10 cellular contexts compared by ENCODE assay signal in genomic region chr15:52653451-52653964, GRCh38. TPM values are rescaled to one million over a fixed set of nuclear protein-coding genes. Genes with fewer than 3 reads are reported as not detected.
DNase-seq lines count a peak whose midpoint lies in the region; ATAC-seq, FAIRE-seq and TF ChIP-seq lines count a peak whose summit lies in the region.
"Had no signal": no experiment of that assay in that cellular context is flagged by ENCODE, and none has a peak within 500 bp of the region (broad histone marks: within the 10 kb centered on the region; RNA-seq: fewer than 3 reads in every experiment).

No MANE protein-coding gene starts in this region.

- intact Hi-C loops in K562 (cut with micrococcal nuclease) (loop anchor here (10.0 kb wide), 1 partner anchor 61 kb away; no protein-coding TSS in a partner anchor), left lung (cut with DNase I) (no loop called here)
- intact Hi-C loops in naive thymus-derived CD4-positive, alpha-beta T cell (cut with micrococcal nuclease): loop anchor here in 1 of 2 donors (2.0 kb wide), 1 partner anchor 15 kb away; no protein-coding TSS in a partner anchor

- H3K36me3 Mint-ChIP-seq in activated CD8-positive, alpha-beta memory T cell treated with anti-CD3 and anti-CD28 coated beads, Interleukin-2, amount 10 ng/mL, durations not matched to agents 7 days and 5 days: peaks cover 31% of the 10 kb centered on the region
- peaks cover 32% of the 10 kb centered on the region for H3K36me3 Mint-ChIP-seq in activated CD4-positive, alpha-beta T cell treated with anti-CD3 and anti-CD28 coated beads, Interleukin-2, amount 10 ng/mL, durations not matched to agents 7 days and 5 days (ENCODE audit: low read depth)
- H3K36me3 Mint-ChIP-seq in naive thymus-derived CD4-positive, alpha-beta T cell: peaks cover 5 to 22% (median 15%) of the 10 kb centered on the region in 5 donors

- H3K27ac Mint-ChIP-seq in activated CD8-positive, alpha-beta memory T cell treated with anti-CD3 and anti-CD28 coated beads, Interleukin-2, amount 10 ng/mL, durations not matched to agents 7 days and 5 days: peak overlapping the region; percentile 6
- no peak overlapping the region for H3K27ac Mint-ChIP-seq in activated CD4-positive, alpha-beta T cell treated with anti-CD3 and anti-CD28 coated beads, Interleukin-2, amount 10 ng/mL, durations not matched to agents 7 days and 5 days
- peak overlapping the region in 3 of 9 donors; percentile 36 to 67 (median 63) for H3K27ac Mint-ChIP-seq in naive thymus-derived CD4-positive, alpha-beta T cell

- H3K36me3 ChIP-seq in K562 (ENCODE audit: control insufficient read depth, insufficient read depth, low read length) (no peaks in the 10 kb centered on the region), left lung (peaks cover 0 to 11% of the 10 kb centered on the region in 2 donors)
- peaks cover 0 to 35% (median 8%) of the 10 kb centered on the region in 3 experiments for H3K36me3 ChIP-seq in naive thymus-derived CD4-positive, alpha-beta T cell (ENCODE audit: control insufficient read depth in 2 of 3, insufficient read depth in 3 of 3, low read length in 3 of 3)

- no peaks in the 10 kb centered on the region for H3K9me3 Mint-ChIP-seq in activated CD8-positive, alpha-beta memory T cell treated with anti-CD3 and anti-CD28 coated beads, Interleukin-2, amount 10 ng/mL, durations not matched to agents 7 days and 5 days (ENCODE audit: low read depth)
- no peaks in the 10 kb centered on the region for H3K9me3 Mint-ChIP-seq in activated CD4-positive, alpha-beta T cell treated with anti-CD3 and anti-CD28 coated beads, Interleukin-2, amount 10 ng/mL, durations not matched to agents 7 days and 5 days
- H3K9me3 Mint-ChIP-seq in naive thymus-derived CD4-positive, alpha-beta T cell: no peaks in the 10 kb centered on the region
- H3K9me3 Mint-ChIP-seq: CD4-positive, CD25-positive, alpha-beta regulatory T cell had no signal

- no peak for FAIRE-seq in K562 (lab: Jason Lieb, UNC)
- no peak for FAIRE-seq in urothelium cell line (lab: Jason Lieb, UNC)

- TF ChIP-seq RAD21 in K562 (CRISPR knock-in tag; conservative IDR thresholded peaks at IDR 0.05 in 1 of 2, IDR thresholded peaks at IDR 0.05 in 1 of 2): no peak

- no peaks in the 10 kb centered on the region for H3K79me2 ChIP-seq in K562 (ENCODE audit: control insufficient read depth, insufficient read depth, low read length)

- H3K9me3 ChIP-seq in K562 (replicated peaks; ENCODE audit: control insufficient read depth, insufficient read depth, low read depth, low read length) (no peaks in the 10 kb centered on the region), left lung (no peaks in the 10 kb centered on the region)
- no peaks in the 10 kb centered on the region for H3K9me3 ChIP-seq in naive thymus-derived CD4-positive, alpha-beta T cell (ENCODE audit: control insufficient read depth in 2 of 3, low read length in 3 of 3)
- H3K9me3 ChIP-seq: neutrophil had no signal

- no peaks in the 10 kb centered on the region for H4K20me1 ChIP-seq in K562 (replicated peaks; ENCODE audit: control insufficient read depth, insufficient read depth, low read length)

- H3K27me3 ChIP-seq in K562 (ENCODE audit: control insufficient read depth in 2 of 2, insufficient read depth in 2 of 2, low read length in 2 of 2) (no peaks in the 10 kb centered on the region), left lung (no peaks in the 10 kb centered on the region)
- no peaks in the 10 kb centered on the region for H3K27me3 ChIP-seq in naive thymus-derived CD4-positive, alpha-beta T cell (ENCODE audit: control insufficient read depth in 2 of 2, insufficient read depth in 2 of 2, low read length in 2 of 2)
- H3K27me3 ChIP-seq: neutrophil had no signal

- no peak for ATAC-seq in activated CD8-positive, alpha-beta memory T cell treated with anti-CD3 and anti-CD28 coated beads, Interleukin-2, amount 10 ng/mL, durations not matched to agents 7 days and 5 days
- ATAC-seq in K562 (peak; percentile 10; the same call in 1 of the 3 replicates), left lung (peak; percentile 68)
- no peak for ATAC-seq in naive thymus-derived CD4-positive, alpha-beta T cell

- POLR2A ChIA-PET in K562 (lab: Yijun Ruan, JAX): interaction anchor here (0.7 to 2.8 kb wide), 2 partner anchors 9 to 25 kb away, joined by 5 to 8 read pairs; no protein-coding TSS in a partner anchor
- POLR2A ChIA-PET in activated CD4-positive, alpha-beta T cell treated with anti-CD3 and anti-CD28 coated beads, Interleukin-2, amount 10 ng/mL, durations not matched to agents 7 days and 5 days (lab: Charles Lee): no interaction called here
- POLR2A ChIA-PET in naive thymus-derived CD4-positive, alpha-beta T cell (lab: Charles Lee): no interaction called here

- 40% methylated on average over 4 of the region's 4 CpGs for WGBS in K562 (ENCODE audit: insufficient coverage, low coverage, missing lambda C conversion rate)

- H3K4me2 ChIP-seq in K562 (ENCODE audit: insufficient read depth, low read length): no peak overlapping the region

- DNase-seq in activated CD8-positive, alpha-beta memory T cell treated with anti-CD3 and anti-CD28 coated beads, Interleukin-2, amount 10 ng/mL, durations not matched to agents 7 days and 5 days: no peak
- no peak for DNase-seq in activated CD8-positive, alpha-beta memory T cell treated with anti-CD3 and anti-CD28 coated beads, Interleukin-2, amount 50 U/mL, for 48 hours
- DNase-seq in K562 (ENCODE audit: extremely low read depth in 1 of 4, low spot score in 3 of 4) (peak in 2 of 4 experiments; percentile 9 to 15), left lung (no peak), urothelium cell line (ENCODE audit: low spot score) (peak; percentile 35), NCI-H524 (lab: John Stamatoyannopoulos, UW) (no peak)
- DNase-seq in activated CD4-positive, alpha-beta T cell treated with anti-CD3 and anti-CD28 coated beads, Interleukin-2, amount 10 ng/mL, durations not matched to agents 7 days and 5 days: no peak
- DNase-seq in naive thymus-derived CD4-positive, alpha-beta T cell: no peak
- DNase-seq: CD4-positive, CD25-positive, alpha-beta regulatory T cell had no signal

- H2AFZ ChIP-seq in K562 (ENCODE audit: low read depth, low read length): peak overlapping the region; percentile 93

- H3K4me1 ChIP-seq in K562 (replicated peaks in 1 of 2; ENCODE audit: control insufficient read depth in 2 of 2, insufficient read depth in 2 of 2, low read length in 2 of 2) (peaks cover 0 to 15% of the 10 kb centered on the region in 2 experiments; a peak in 3 of 5 replicates), left lung (peaks cover 13 to 51% of the 10 kb centered on the region in 2 donors)
- H3K4me1 ChIP-seq in naive thymus-derived CD4-positive, alpha-beta T cell (ENCODE audit: control insufficient read depth in 2 of 2, insufficient read depth in 2 of 2, low read length in 2 of 2): no peaks in the 10 kb centered on the region

- in situ Hi-C loops in K562 (cut with MboI): no loop called here

- no peak for TF ChIP-seq POLR2A in K562 (conservative IDR thresholded peaks at IDR 0.05)

- CTCF ChIA-PET in activated CD8-positive, alpha-beta memory T cell treated with anti-CD3 and anti-CD28 coated beads, Interleukin-2, amount 10 ng/mL, durations not matched to agents 7 days and 5 days (lab: Charles Lee): interaction anchor here (1.2 kb wide), 1 partner anchor 8 kb away, joined by 3 read pairs; no protein-coding TSS in a partner anchor
- CTCF ChIA-PET in K562 (lab: Yijun Ruan, JAX; ENCODE audit: low intra/inter-chr PET ratio): no interaction called here
- CTCF ChIA-PET in activated CD4-positive, alpha-beta T cell treated with anti-CD3 and anti-CD28 coated beads, Interleukin-2, amount 10 ng/mL, durations not matched to agents 7 days and 5 days (lab: Charles Lee): interaction anchor here (0.9 kb wide), 1 partner anchor 24 kb away, joined by 3 read pairs; no protein-coding TSS in a partner anchor
- CTCF ChIA-PET in naive thymus-derived CD4-positive, alpha-beta T cell (lab: Charles Lee): no interaction called here

- TF ChIP-seq CTCF in K562 (IDR thresholded peaks at IDR 0.05 in 2 of 3, conservative IDR thresholded peaks at IDR 0.05 in 1 of 3; ENCODE audit: insufficient read depth in 2 of 3, low read depth in 1 of 3, low read length in 3 of 3): no peak
- TF ChIP-seq CTCF in left lung (IDR thresholded peaks at IDR 0.05): no peak

- H3K4me3 ChIP-seq in K562: no peak overlapping the region
- no peak overlapping the region for H3K4me3 ChIP-seq in left lung
- no peak overlapping the region for H3K4me3 ChIP-seq in naive thymus-derived CD4-positive, alpha-beta T cell (ENCODE audit: low read length)

- no TSS peak for BruUV-seq in K562 (replicated peaks; lab: Mats Ljungman, UMichigan)

- H3K4me1 Mint-ChIP-seq in activated CD8-positive, alpha-beta memory T cell treated with anti-CD3 and anti-CD28 coated beads, Interleukin-2, amount 10 ng/mL, durations not matched to agents 7 days and 5 days: peaks cover 12% of the 10 kb centered on the region
- H3K4me1 Mint-ChIP-seq in activated CD4-positive, alpha-beta T cell treated with anti-CD3 and anti-CD28 coated beads, Interleukin-2, amount 10 ng/mL, durations not matched to agents 7 days and 5 days: peaks cover 14% of the 10 kb centered on the region
- peaks cover 10 to 46% (median 19%) of the 10 kb centered on the region in 7 donors for H3K4me1 Mint-ChIP-seq in naive thymus-derived CD4-positive, alpha-beta T cell

- H3K27ac ChIP-seq in K562 (ENCODE audit: extremely low read depth, low read depth, low read length) (peak overlapping the region; percentile 35; the same call in 1 of the 3 replicates), left lung (peak overlapping the region; percentile 53 to 85)
- H3K27ac ChIP-seq in naive thymus-derived CD4-positive, alpha-beta T cell (ENCODE audit: low read depth, low read length): no peak overlapping the region
- H3K27ac ChIP-seq: neutrophil had no signal

- H3K9ac ChIP-seq in K562 (ENCODE audit: insufficient read depth in 1 of 2, low read depth in 2 of 2, low read length in 2 of 2): no peak overlapping the region; a peak in 1 of 4 replicates

- H3K4me3 Mint-ChIP-seq in activated CD8-positive, alpha-beta memory T cell treated with anti-CD3 and anti-CD28 coated beads, Interleukin-2, amount 10 ng/mL, durations not matched to agents 7 days and 5 days: no peak overlapping the region
- H3K4me3 Mint-ChIP-seq in activated CD4-positive, alpha-beta T cell treated with anti-CD3 and anti-CD28 coated beads, Interleukin-2, amount 10 ng/mL, durations not matched to agents 7 days and 5 days: no peak overlapping the region
- no peak overlapping the region for H3K4me3 Mint-ChIP-seq in naive thymus-derived CD4-positive, alpha-beta T cell
- H3K4me3 Mint-ChIP-seq: CD4-positive, CD25-positive, alpha-beta regulatory T cell had no signal

- no peak for TF ChIP-seq EP300 in K562 (IDR thresholded peaks at IDR 0.05; ENCODE audit: low read length)

- no peaks in the 10 kb centered on the region for H3K27me3 Mint-ChIP-seq in activated CD8-positive, alpha-beta memory T cell treated with anti-CD3 and anti-CD28 coated beads, Interleukin-2, amount 10 ng/mL, durations not matched to agents 7 days and 5 days
- no peaks in the 10 kb centered on the region for H3K27me3 Mint-ChIP-seq in activated CD4-positive, alpha-beta T cell treated with anti-CD3 and anti-CD28 coated beads, Interleukin-2, amount 10 ng/mL, durations not matched to agents 7 days and 5 days
- H3K27me3 Mint-ChIP-seq in naive thymus-derived CD4-positive, alpha-beta T cell: no peaks in the 10 kb centered on the region
- H3K27me3 Mint-ChIP-seq: CD4-positive, CD25-positive, alpha-beta regulatory T cell had no signal

- H3K9me1 ChIP-seq in K562 (ENCODE audit: control insufficient read depth, insufficient read depth, low read length): no peaks in the 10 kb centered on the region

RNA-seq across cellular contexts. Expression of gene ATOSA, which starts 25.7 kb away (rescaled TPM):
- total RNA-seq in activated CD8-positive, alpha-beta memory T cell treated with anti-CD3 and anti-CD28 coated beads, Interleukin-2, amount 10 ng/mL, durations not matched to agents 7 days and 5 days: 10 to 100 TPM; 26.0 to 40.5 TPM
- total RNA-seq in K562 (2011; cell fraction: chromatin; rRNA removed; ENCODE audit: low replicate concordance): 7.7 and 29.7 TPM in 2 replicates
- total RNA-seq in K562 (2011; cell fraction: nucleolus; rRNA removed): 3.7 and 5.1 TPM in 2 replicates
- 17.5 and 28.7 TPM in 2 replicates for total RNA-seq in K562 (2011; cell fraction: nucleoplasm; rRNA removed)
- total RNA-seq in K562 (2014; rRNA removed) (3.9 and 5.2 TPM in 2 replicates), K562 (2014; rRNA removed; fragmentation: Illumina TruSeq; extraction: Trizol) (3.7 and 3.8 TPM in 2 replicates), K562 (2015; rRNA removed; fragmentation: Illumina TruSeq; extraction: Trizol) (3.2 and 3.9 TPM in 2 replicates), K562 (2021) (3.9 and 6.1 TPM in 2 replicates), left lung (10 to 100 TPM; 34.5 to 40.8 TPM)
- polyA plus RNA-seq in K562 (2011; rRNA removed) (5.2 and 5.9 TPM in 2 replicates), K562 (2014; fragmentation: Illumina TruSeq; extraction: Trizol) (4.2 and 5.8 TPM in 2 replicates), K562 (2014; fragmentation: Nextera tagmentation; extraction: Ambion mirVana) (1 to 10 TPM; 2.0 to 2.1 TPM), K562 (2014; rRNA removed) (3.0 and 3.6 TPM in 2 replicates)
- 1.1 and 3.0 TPM in 2 replicates for polyA plus RNA-seq in K562 (2011; cell fraction: cytosol; rRNA removed)
- 8.6 and 12.3 TPM in 2 replicates for polyA plus RNA-seq in K562 (2011; cell fraction: nucleus; rRNA removed)
- polyA plus RNA-seq in K562 (2012): 4.5 and 9.3 TPM in 2 replicates
- polyA minus RNA-seq in K562 (2011; rRNA and poly(A)+ RNA removed): 10.3 and 10.8 TPM in 2 replicates
- 3.7 and 6.5 TPM in 2 replicates for polyA minus RNA-seq in K562 (2011; cell fraction: cytosol; rRNA and poly(A)+ RNA removed)
- 8.2 and 12.2 TPM in 2 replicates for polyA minus RNA-seq in K562 (2011; cell fraction: nucleus; rRNA and poly(A)+ RNA removed)
- total RNA-seq in activated CD4-positive, alpha-beta T cell treated with anti-CD3 and anti-CD28 coated beads, Interleukin-2, amount 10 ng/mL, durations not matched to agents 7 days and 5 days: 10 to 100 TPM; 39.5 to 41.1 TPM
- total RNA-seq in naive thymus-derived CD4-positive, alpha-beta T cell: 100 to 1,000 TPM in 2 of 5 experiments, 10 to 100 TPM in 3; 35.1 to 117 (median 95.7) TPM
- 1 to 10 TPM; 8.3 to 9.3 TPM for polyA plus RNA-seq in naive thymus-derived CD4-positive, alpha-beta T cell

Comparison
In these comparisons a context has a peak if more than half of its experiments do, and no peak if none do; other contexts are left out.
1. ATAC-seq: peak in K562 (single experiment) and left lung (single experiment); none in activated CD8-positive, alpha-beta memory T cell treated with anti-CD3 and anti-CD28 coated beads, Interleukin-2, amount 10 ng/mL, durations not matched to agents 7 days and 5 days (single experiment) and naive thymus-derived CD4-positive, alpha-beta T cell (single experiment).
2. CTCF ChIA-PET loops: an anchor here in activated CD8-positive, alpha-beta memory T cell treated with anti-CD3 and anti-CD28 coated beads, Interleukin-2, amount 10 ng/mL, durations not matched to agents 7 days and 5 days (1.2 kb wide) and activated CD4-positive, alpha-beta T cell treated with anti-CD3 and anti-CD28 coated beads, Interleukin-2, amount 10 ng/mL, durations not matched to agents 7 days and 5 days (0.9 kb wide); none called in K562 and naive thymus-derived CD4-positive, alpha-beta T cell.